13 cellular contexts compared by ENCODE assay signal in genomic region chr15:57321973-57322601, GRCh38. TPM values are rescaled to one million over a fixed set of nuclear protein-coding genes. Genes with fewer than 3 reads are reported as not detected.
A peak's percentile ranks its signal among the peaks of the same experiment; 100 is the strongest.
DNase-seq lines count a peak whose midpoint lies in the region; ATAC-seq and TF ChIP-seq lines count a peak whose summit lies in the region.
"Had no signal": no experiment of that assay in that cellular context is flagged by ENCODE, and none has a peak within 500 bp of the region (broad histone marks: within the 10 kb centered on the region; RNA-seq: fewer than 3 reads in every experiment).

No MANE protein-coding gene starts in this region.

- ATAC-seq in left colon = no peak

- in situ Hi-C loops in GM13977 (cut with MboI; ENCODE audit: low pct_unique_long_range_greater_than_20kb, low sequenced_read_pairs, unreplicated experiment) = loop anchor here (25.0 kb wide), 1 partner anchor 435 kb away; no protein-coding TSS in a partner anchor

- H3K4me1 Mint-ChIP-seq in nephron progenitor cell = peaks cover 47% of the 10 kb centered on the region

- DNase-seq in H7 = peak; percentile 65
- peak; percentile 85 for DNase-seq in NCI-H2029 treated with DMSO at 0.1 percent for 48 hours (lab: John Stamatoyannopoulos, UW)
- DNase-seq in SHP77 treated with DMSO at 0.1 percent for 48 hours (lab: John Stamatoyannopoulos, UW) = peak; percentile 72
- DNase-seq in nephron progenitor cell = no peak
- DNase-seq in left colon = no peak
- no peak for DNase-seq in kidney glomerular epithelial cell (lab: John Stamatoyannopoulos, UW)
- no peak for DNase-seq in RKO (ENCODE audit: low spot score)
- no peak for DNase-seq in GM13977 (ENCODE audit: low spot score)
- DNase-seq: activated CD4-positive, alpha-beta T cell treated with anti-CD3 and anti-CD28 coated beads, Interleukin-2, amount 10 ng/mL, durations not matched to agents 24 days and 14 days; activated effector memory CD4-positive, alpha-beta T cell treated with anti-CD3 and anti-CD28 coated beads, Interleukin-2, amount 50 U/mL, for 16 hours; CD4-positive, CD25-positive, alpha-beta regulatory T cell; Karpas-422 had no signal

- no peak overlapping the region for H3K4me3 ChIP-seq in H7 (ENCODE audit: insufficient read depth, low read depth, low read length)
- H3K4me3 ChIP-seq: tibial nerve had no signal

- H3K27ac Mint-ChIP-seq in nephron progenitor cell = peak overlapping the region; percentile 92
- H3K27ac Mint-ChIP-seq: activated CD4-positive, alpha-beta T cell treated with anti-CD3 and anti-CD28 coated beads, Interleukin-2, amount 10 ng/mL, durations not matched to agents 24 days and 14 days had no signal

- no peaks in the 10 kb centered on the region for H3K36me3 ChIP-seq in H7 (replicated peaks; ENCODE audit: control insufficient read depth, insufficient read depth, low read length)
- H3K36me3 ChIP-seq: tibial nerve had no signal

- intact Hi-C loops in left colon (cut with DNase I, micrococcal nuclease) = no loop called here

- H3K27me3 Mint-ChIP-seq in nephron progenitor cell (ENCODE audit: low read depth, poor library complexity) = peaks cover 4% of the 10 kb centered on the region
- H3K27me3 Mint-ChIP-seq: CD4-positive, CD25-positive, alpha-beta regulatory T cell had no signal

- H3K4me3 Mint-ChIP-seq in nephron progenitor cell = no peak overlapping the region
- H3K4me3 Mint-ChIP-seq: activated CD4-positive, alpha-beta T cell treated with anti-CD3 and anti-CD28 coated beads, Interleukin-2, amount 10 ng/mL, durations not matched to agents 24 days and 14 days; CD4-positive, CD25-positive, alpha-beta regulatory T cell had no signal

- H3K27me3 ChIP-seq in H7 (ENCODE audit: control insufficient read depth, insufficient read depth, low read length) = no peaks in the 10 kb centered on the region
- H3K27me3 ChIP-seq: tibial nerve had no signal

- no peaks in the 10 kb centered on the region for H3K36me3 Mint-ChIP-seq in nephron progenitor cell (ENCODE audit: low read depth)
- H3K36me3 Mint-ChIP-seq: CD4-positive, CD25-positive, alpha-beta regulatory T cell had no signal

- H3K9me3 Mint-ChIP-seq in nephron progenitor cell = no peaks in the 10 kb centered on the region
- H3K9me3 Mint-ChIP-seq: activated CD4-positive, alpha-beta T cell treated with anti-CD3 and anti-CD28 coated beads, Interleukin-2, amount 10 ng/mL, durations not matched to agents 24 days and 14 days had no signal

- TF ChIP-seq CTCF in nephron progenitor cell (IDR thresholded peaks at IDR 0.05) = no peak
- no peak for TF ChIP-seq CTCF in GM13977 (IDR thresholded peaks at IDR 0.05; ENCODE audit: extremely low read depth, insufficient read depth, missing control alignments)

RNA-seq across cellular contexts. Expression of gene CGNL1, which starts 54.2 kb away (rescaled TPM):
- total RNA-seq in H7 (2014; rRNA removed; shearing (Covaris generic)) = 10.6 and 17.0 TPM in 2 replicates
- total RNA-seq in left colon = 1 to 10 TPM; 2.8 to 4.1 TPM
- total RNA-seq: activated CD4-positive, alpha-beta T cell treated with anti-CD3 and anti-CD28 coated beads, Interleukin-2, amount 10 ng/mL, durations not matched to agents 24 days and 14 days; CD4-positive, CD25-positive, alpha-beta regulatory T cell had no signal

Comparison
In these comparisons a context has a peak if more than half of its experiments do, and no peak if none do; other contexts are left out.
1. DNase-seq: peak in H7 (single experiment), NCI-H2029 treated with DMSO at 0.1 percent for 48 hours (single experiment) and SHP77 treated with DMSO at 0.1 percent for 48 hours (single experiment); none in nephron progenitor cell (single experiment), left colon (0 of 2), kidney glomerular epithelial cell (single experiment), RKO (single experiment) and GM13977 (single experiment).